Comparison of ENCODE assay signal across 9 cellular contexts in the genomic region with DNA sequence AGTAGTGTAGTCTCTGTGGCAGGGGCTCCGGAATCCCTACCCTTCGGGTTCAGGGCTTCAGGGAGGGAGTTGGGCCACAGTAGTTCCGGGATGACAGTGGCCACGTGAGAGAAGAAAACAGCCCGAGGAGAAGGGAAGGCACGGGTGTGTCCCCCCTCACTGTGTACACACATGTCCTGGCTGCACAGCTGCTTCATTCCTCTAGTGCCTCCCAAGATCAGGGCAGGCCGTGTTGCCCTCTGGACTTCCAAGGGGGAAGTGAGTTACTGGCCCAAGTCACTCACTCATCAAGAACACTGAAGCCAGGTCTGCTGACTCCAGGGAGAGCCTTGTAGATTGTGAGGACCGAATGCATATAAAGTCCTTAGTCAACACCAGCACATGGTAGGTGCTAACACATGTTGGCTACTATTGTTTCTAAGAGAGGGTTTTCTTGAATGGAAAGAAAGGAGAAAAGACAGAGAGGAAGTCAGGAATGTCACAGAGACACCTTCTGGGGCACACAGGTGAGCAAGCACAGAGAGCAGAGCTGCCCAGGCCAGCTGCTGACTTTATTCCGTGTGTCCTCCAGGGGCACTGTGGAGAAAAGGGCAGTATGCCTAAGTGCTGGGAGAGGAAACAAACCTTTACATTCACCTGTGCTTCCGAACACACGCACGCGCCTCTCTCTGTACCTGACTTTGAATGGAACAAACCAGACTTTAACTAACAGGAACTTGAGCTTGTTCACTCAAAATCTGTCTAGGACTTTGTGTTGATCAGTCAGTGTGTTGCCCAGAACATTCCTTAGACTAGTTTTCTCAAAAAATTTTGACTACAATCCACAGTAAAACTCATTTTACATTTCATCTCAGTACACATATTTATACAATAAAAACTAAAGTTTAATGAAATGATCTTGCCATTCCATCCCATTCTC. TPM values are rescaled to one million over a fixed set of nuclear protein-coding genes. Genes with fewer than 3 reads are reported as not detected.
A peak's percentile ranks its signal among the peaks of the same experiment; 100 is the strongest.
DNase-seq lines count a peak whose midpoint lies in the region; ATAC-seq, FAIRE-seq and TF ChIP-seq lines count a peak whose summit lies in the region.
"Had no signal": no experiment of that assay in that cellular context is flagged by ENCODE, and none has a peak within 500 bp of the region (broad histone marks: within the 10 kb centered on the region; RNA-seq: fewer than 3 reads in every experiment).

No MANE protein-coding gene starts in this region.

- DNase-seq in Right ventricle myocardium inferior (ENCODE audit: missing footprints) (no peak), cardiac septum (ENCODE audit: low spot score) (no peak), kidney (no peak), inferior parietal cortex (ENCODE audit: extremely low spot score) (no peak), hepatic stellate cell (ENCODE audit: low spot score) (no peak), GM12891 (ENCODE audit: insufficient read length, low spot score) (no peak)
- no peak for DNase-seq in CD4-positive, alpha-beta T cell
- DNase-seq: activated CD4-positive, alpha-beta T cell treated with anti-CD3 and anti-CD28 coated beads, Interleukin-2, amount 10 ng/mL, durations not matched to agents 7 days and 5 days had no signal

- CTCF ChIA-PET in CD4-positive, alpha-beta T cell (lab: Charles Lee): interaction anchor here (0.6 to 1.5 kb wide), 2 partner anchors 10 to 28 kb away, joined by 3 read pairs; no protein-coding TSS in a partner anchor

- TF ChIP-seq POLR2A in GM12891 (IDR thresholded peaks at IDR 0.05; ENCODE audit: low read depth, low read length): no peak

- H3K27ac ChIP-seq in kidney (ENCODE audit: low read depth in 2 of 2, low read length in 2 of 2): peak overlapping the region in 1 of 2 donors; percentile 78
- no peak overlapping the region for H3K27ac ChIP-seq in CD4-positive, alpha-beta T cell (ENCODE audit: low read depth, low read length)

- H3K27ac Mint-ChIP-seq in CD4-positive, alpha-beta T cell: no peak overlapping the region
- H3K27ac Mint-ChIP-seq: activated CD4-positive, alpha-beta T cell treated with anti-CD3 and anti-CD28 coated beads, Interleukin-2, amount 10 ng/mL, durations not matched to agents 7 days and 5 days had no signal

- POLR2A ChIA-PET in CD4-positive, alpha-beta T cell (lab: Charles Lee): no interaction called here

- no peak overlapping the region for H3K4me3 Mint-ChIP-seq in CD4-positive, alpha-beta T cell
- H3K4me3 Mint-ChIP-seq: activated CD4-positive, alpha-beta T cell treated with anti-CD3 and anti-CD28 coated beads, Interleukin-2, amount 10 ng/mL, durations not matched to agents 7 days and 5 days had no signal

- H3K36me3 ChIP-seq in kidney (ENCODE audit: control insufficient read depth in 1 of 2, insufficient read depth in 2 of 2, low read length in 2 of 2): peaks cover 0 to 3% of the 10 kb centered on the region in 2 donors

- H3K4me1 Mint-ChIP-seq in CD4-positive, alpha-beta T cell (ENCODE audit: low read depth): no peaks in the 10 kb centered on the region
- H3K4me1 Mint-ChIP-seq: activated CD4-positive, alpha-beta T cell treated with anti-CD3 and anti-CD28 coated beads, Interleukin-2, amount 10 ng/mL, durations not matched to agents 7 days and 5 days had no signal

- peaks cover 6% of the 10 kb centered on the region for H3K36me3 Mint-ChIP-seq in CD4-positive, alpha-beta T cell (ENCODE audit: low read depth)

- intact Hi-C loops in Right ventricle myocardium inferior (cut with DNase I): no loop called here
- intact Hi-C loops in cardiac septum (cut with DNase I): no loop called here
- intact Hi-C loops in kidney (cut with DNase I): no loop called here
- intact Hi-C loops in CD4-positive, alpha-beta T cell (cut with DNase I, micrococcal nuclease): no loop called here

- peak; percentile 43; the same call in 1 of the 2 replicates for TF ChIP-seq CTCF in WI38 (IDR thresholded peaks at IDR 0.05; ENCODE audit: low read depth, low read length)
- TF ChIP-seq CTCF in kidney (IDR thresholded peaks at IDR 0.05; ENCODE audit: borderline replicate concordance, extremely low read depth, insufficient read depth): peak; percentile 33
- no peak for TF ChIP-seq CTCF in CD4-positive, alpha-beta T cell (IDR thresholded peaks at IDR 0.05)

- peaks cover 3 to 22% of the 10 kb centered on the region in 2 donors for H3K4me1 ChIP-seq in kidney (ENCODE audit: control insufficient read depth in 1 of 2, insufficient read depth in 1 of 2, low read depth in 1 of 2, low read length in 2 of 2)

- no peak for FAIRE-seq in kidney (lab: Jason Lieb, UNC)
- FAIRE-seq in GM12891 (lab: Jason Lieb, UNC): no peak

- no peaks in the 10 kb centered on the region for H3K27me3 Mint-ChIP-seq in CD4-positive, alpha-beta T cell
- H3K27me3 Mint-ChIP-seq: activated CD4-positive, alpha-beta T cell treated with anti-CD3 and anti-CD28 coated beads, Interleukin-2, amount 10 ng/mL, durations not matched to agents 7 days and 5 days had no signal

- no peaks in the 10 kb centered on the region for H3K9me3 Mint-ChIP-seq in CD4-positive, alpha-beta T cell
- H3K9me3 Mint-ChIP-seq: activated CD4-positive, alpha-beta T cell treated with anti-CD3 and anti-CD28 coated beads, Interleukin-2, amount 10 ng/mL, durations not matched to agents 7 days and 5 days had no signal

- H3K4me3 ChIP-seq in WI38 (ENCODE audit: low read depth, low read length) (no peak overlapping the region), kidney (ENCODE audit: low read length in 2 of 2) (no peak overlapping the region)

- peak; percentile 67 for ATAC-seq in Right ventricle myocardium inferior
- ATAC-seq in CD4-positive, alpha-beta T cell (ENCODE audit: poor library complexity): no peak

- no peaks in the 10 kb centered on the region for H3K9me3 ChIP-seq in kidney (ENCODE audit: control insufficient read depth in 1 of 2, low read length in 2 of 2)
- no peaks in the 10 kb centered on the region for H3K9me3 ChIP-seq in CD4-positive, alpha-beta T cell (ENCODE audit: control insufficient read depth, low read length)

- no peaks in the 10 kb centered on the region for H3K27me3 ChIP-seq in CD4-positive, alpha-beta T cell (ENCODE audit: control insufficient read depth, insufficient read depth, low read length)

- no peak overlapping the region for H3K9ac ChIP-seq in kidney (ENCODE audit: low read length in 2 of 2)

TF ChIP-seq in GM12891, 5 proteins besides CTCF, POLR2A, EP300 and RAD21:
- TF ChIP-seq TAF1 (IDR thresholded peaks at IDR 0.05; ENCODE audit: low read depth, low read length) (no peak), SPI1 (IDR thresholded peaks at IDR 0.05; ENCODE audit: low read depth, low read length) (no peak), PAX5 (IDR thresholded peaks at IDR 0.05; ENCODE audit: insufficient read depth, low read length, severe bottlenecking) (no peak), POU2F2 (IDR thresholded peaks at IDR 0.05; ENCODE audit: low read depth, low read length) (no peak), POLR2AphosphoS5 (IDR thresholded peaks at IDR 0.05; ENCODE audit: low read depth, low read length) (no peak)

RNA-seq across cellular contexts. Expression of a gene that starts 40.0 kb away (rescaled TPM):
- total RNA-seq in Right ventricle myocardium inferior (not detected), cardiac septum (0.03 TPM), kidney (not detected)
- polyA plus RNA-seq in kidney (ENCODE audit: insufficient read depth, low read depth, low replicate concordance): 0.37 TPM
- polyA plus RNA-seq in GM12891 (2012; ENCODE audit: low read depth, missing spikeins): 0.64 TPM
- under 1 TPM in 1 of 2 experiments, not detected in 1; 0.03 TPM for total RNA-seq in CD4-positive, alpha-beta T cell
- total RNA-seq: activated CD4-positive, alpha-beta T cell treated with anti-CD3 and anti-CD28 coated beads, Interleukin-2, amount 10 ng/mL, durations not matched to agents 7 days and 5 days had no signal
